Comparison of ENCODE assay signal across 7 cellular contexts in genomic region chr2:204362603-204363002, GRCh38.
"Had no signal": no experiment of that assay in that cellular context is flagged by ENCODE, and none has a peak within 500 bp of the region (broad histone marks: within the 10 kb centered on the region; RNA-seq: fewer than 3 reads in every experiment).

No MANE protein-coding gene starts in this region.

- H3K27ac ChIP-seq: HL-60 had no signal

- DNase-seq: H9, HCEC 1CT, KG1 had no signal

- H3K4me3 ChIP-seq: GM23338, K562 had no signal

- H3K27ac Mint-ChIP-seq: GM23338 had no signal

- H3K4me1 Mint-ChIP-seq: GM23338, H9 had no signal

- H3K4me3 Mint-ChIP-seq: GM23338, H9 had no signal

- H3K9me3 Mint-ChIP-seq: GM23338, H9 had no signal

- ATAC-seq: GM23338, HepG2, K562 had no signal
